In the genomic region with DNA sequence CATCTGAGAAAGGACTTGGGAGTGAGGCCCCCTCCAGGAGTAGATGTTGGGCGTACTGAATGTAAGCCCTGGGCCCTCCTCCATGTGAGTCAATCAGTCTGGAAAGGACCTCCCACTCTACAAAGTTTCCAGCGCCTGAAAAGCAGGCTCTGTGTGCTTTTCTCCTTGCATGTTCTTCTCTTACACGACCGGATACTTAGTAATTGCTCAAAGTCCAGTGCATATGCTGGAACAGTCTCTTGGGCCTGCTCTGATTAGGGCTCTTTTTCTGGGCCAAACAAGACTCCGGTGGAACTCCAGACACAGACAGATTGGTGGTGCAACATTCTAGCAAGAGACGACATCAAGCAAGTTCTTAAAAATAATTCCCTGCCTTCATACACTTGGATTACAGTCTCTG, we compare ENCODE assay signal across 2 cellular contexts.
A peak's percentile ranks its signal among the peaks of the same experiment; 100 is the strongest.
TF ChIP-seq lines count a peak whose summit lies in the region.

No MANE protein-coding gene starts in this region.

TF ChIP-seq in HepG2, 621 proteins besides CTCF, POLR2A, EP300 and RAD21:
- TF ChIP-seq KLF9 (CRISPR knock-in tag; IDR thresholded peaks at IDR 0.05; ENCODE audit: low read depth) (no peak), ZNF12 (CRISPR knock-in tag; IDR thresholded peaks at IDR 0.05) (peak; percentile 92), ZZZ3 (CRISPR knock-in tag; IDR thresholded peaks at IDR 0.05; ENCODE audit: borderline replicate concordance) (no peak), SAP130 (CRISPR knock-in tag; IDR thresholded peaks at IDR 0.05; ENCODE audit: low read depth) (0 out of 2 replicates have a peak, but pooled peaks have one; percentile 29), HNF4A (CRISPR knock-in tag; IDR thresholded peaks at IDR 0.05) (0 out of 2 replicates have a peak, but pooled peaks have one; percentile 20), ZNF331 (CRISPR knock-in tag; IDR thresholded peaks at IDR 0.05) (0 out of 2 replicates have a peak, but pooled peaks have one; percentile 29), U2AF1 (optimal IDR thresholded peaks at IDR 0.05; ENCODE audit: low read depth, low read length) (no peak), ZNF567 (CRISPR knock-in tag; IDR thresholded peaks at IDR 0.05; ENCODE audit: borderline replicate concordance) (no peak), RFX1 (IDR thresholded peaks at IDR 0.05) (no peak), SMAD3 (CRISPR knock-in tag; IDR thresholded peaks at IDR 0.05) (no peak), ZNF788 (CRISPR knock-in tag; IDR thresholded peaks at IDR 0.05; ENCODE audit: borderline replicate concordance) (no peak)
- TF ChIP-seq, protein P1, sequence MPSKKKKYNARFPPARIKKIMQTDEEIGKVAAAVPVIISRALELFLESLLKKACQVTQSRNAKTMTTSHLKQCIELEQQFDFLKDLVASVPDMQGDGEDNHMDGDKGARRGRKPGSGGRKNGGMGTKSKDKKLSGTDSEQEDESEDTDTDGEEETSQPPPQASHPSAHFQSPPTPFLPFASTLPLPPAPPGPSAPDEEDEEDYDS (CRISPR knock-in tag; IDR thresholded peaks at IDR 0.05) = 0 out of 2 replicates have a peak, but pooled peaks have one; percentile 21
- TF ChIP-seq, protein P2, sequence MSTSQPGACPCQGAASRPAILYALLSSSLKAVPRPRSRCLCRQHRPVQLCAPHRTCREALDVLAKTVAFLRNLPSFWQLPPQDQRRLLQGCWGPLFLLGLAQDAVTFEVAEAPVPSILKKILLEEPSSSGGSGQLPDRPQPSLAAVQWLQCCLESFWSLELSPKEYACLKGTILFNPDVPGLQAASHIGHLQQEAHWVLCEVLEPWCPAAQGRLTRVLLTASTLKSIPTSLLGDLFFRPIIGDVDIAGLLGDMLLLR (CRISPR knock-in tag; IDR thresholded peaks at IDR 0.05) = no peak

TF ChIP-seq in K562, 482 proteins besides CTCF, POLR2A, EP300 and RAD21:
- TF ChIP-seq PYGO2 (tag; IDR thresholded peaks at IDR 0.05) (no peak), SRSF7 (optimal IDR thresholded peaks at IDR 0.05; ENCODE audit: low read depth, low read length) (no peak), ZNF668 (CRISPR knock-in tag; IDR thresholded peaks at IDR 0.05) (no peak), BACH1 (tag; IDR thresholded peaks at IDR 0.05) (no peak), TAL1 (IDR thresholded peaks at IDR 0.05) (no peak), MEF2A (IDR thresholded peaks at IDR 0.05; ENCODE audit: control insufficient read depth, low read depth, low read length) (no peak), BRD4 (IDR thresholded peaks at IDR 0.05) (no peak), STAT5A (IDR thresholded peaks at IDR 0.05; ENCODE audit: borderline replicate concordance, low read length) (no peak), IFI16 (CRISPR knock-in tag; IDR thresholded peaks at IDR 0.05) (no peak)
- TF ChIP-seq, protein P3, sequence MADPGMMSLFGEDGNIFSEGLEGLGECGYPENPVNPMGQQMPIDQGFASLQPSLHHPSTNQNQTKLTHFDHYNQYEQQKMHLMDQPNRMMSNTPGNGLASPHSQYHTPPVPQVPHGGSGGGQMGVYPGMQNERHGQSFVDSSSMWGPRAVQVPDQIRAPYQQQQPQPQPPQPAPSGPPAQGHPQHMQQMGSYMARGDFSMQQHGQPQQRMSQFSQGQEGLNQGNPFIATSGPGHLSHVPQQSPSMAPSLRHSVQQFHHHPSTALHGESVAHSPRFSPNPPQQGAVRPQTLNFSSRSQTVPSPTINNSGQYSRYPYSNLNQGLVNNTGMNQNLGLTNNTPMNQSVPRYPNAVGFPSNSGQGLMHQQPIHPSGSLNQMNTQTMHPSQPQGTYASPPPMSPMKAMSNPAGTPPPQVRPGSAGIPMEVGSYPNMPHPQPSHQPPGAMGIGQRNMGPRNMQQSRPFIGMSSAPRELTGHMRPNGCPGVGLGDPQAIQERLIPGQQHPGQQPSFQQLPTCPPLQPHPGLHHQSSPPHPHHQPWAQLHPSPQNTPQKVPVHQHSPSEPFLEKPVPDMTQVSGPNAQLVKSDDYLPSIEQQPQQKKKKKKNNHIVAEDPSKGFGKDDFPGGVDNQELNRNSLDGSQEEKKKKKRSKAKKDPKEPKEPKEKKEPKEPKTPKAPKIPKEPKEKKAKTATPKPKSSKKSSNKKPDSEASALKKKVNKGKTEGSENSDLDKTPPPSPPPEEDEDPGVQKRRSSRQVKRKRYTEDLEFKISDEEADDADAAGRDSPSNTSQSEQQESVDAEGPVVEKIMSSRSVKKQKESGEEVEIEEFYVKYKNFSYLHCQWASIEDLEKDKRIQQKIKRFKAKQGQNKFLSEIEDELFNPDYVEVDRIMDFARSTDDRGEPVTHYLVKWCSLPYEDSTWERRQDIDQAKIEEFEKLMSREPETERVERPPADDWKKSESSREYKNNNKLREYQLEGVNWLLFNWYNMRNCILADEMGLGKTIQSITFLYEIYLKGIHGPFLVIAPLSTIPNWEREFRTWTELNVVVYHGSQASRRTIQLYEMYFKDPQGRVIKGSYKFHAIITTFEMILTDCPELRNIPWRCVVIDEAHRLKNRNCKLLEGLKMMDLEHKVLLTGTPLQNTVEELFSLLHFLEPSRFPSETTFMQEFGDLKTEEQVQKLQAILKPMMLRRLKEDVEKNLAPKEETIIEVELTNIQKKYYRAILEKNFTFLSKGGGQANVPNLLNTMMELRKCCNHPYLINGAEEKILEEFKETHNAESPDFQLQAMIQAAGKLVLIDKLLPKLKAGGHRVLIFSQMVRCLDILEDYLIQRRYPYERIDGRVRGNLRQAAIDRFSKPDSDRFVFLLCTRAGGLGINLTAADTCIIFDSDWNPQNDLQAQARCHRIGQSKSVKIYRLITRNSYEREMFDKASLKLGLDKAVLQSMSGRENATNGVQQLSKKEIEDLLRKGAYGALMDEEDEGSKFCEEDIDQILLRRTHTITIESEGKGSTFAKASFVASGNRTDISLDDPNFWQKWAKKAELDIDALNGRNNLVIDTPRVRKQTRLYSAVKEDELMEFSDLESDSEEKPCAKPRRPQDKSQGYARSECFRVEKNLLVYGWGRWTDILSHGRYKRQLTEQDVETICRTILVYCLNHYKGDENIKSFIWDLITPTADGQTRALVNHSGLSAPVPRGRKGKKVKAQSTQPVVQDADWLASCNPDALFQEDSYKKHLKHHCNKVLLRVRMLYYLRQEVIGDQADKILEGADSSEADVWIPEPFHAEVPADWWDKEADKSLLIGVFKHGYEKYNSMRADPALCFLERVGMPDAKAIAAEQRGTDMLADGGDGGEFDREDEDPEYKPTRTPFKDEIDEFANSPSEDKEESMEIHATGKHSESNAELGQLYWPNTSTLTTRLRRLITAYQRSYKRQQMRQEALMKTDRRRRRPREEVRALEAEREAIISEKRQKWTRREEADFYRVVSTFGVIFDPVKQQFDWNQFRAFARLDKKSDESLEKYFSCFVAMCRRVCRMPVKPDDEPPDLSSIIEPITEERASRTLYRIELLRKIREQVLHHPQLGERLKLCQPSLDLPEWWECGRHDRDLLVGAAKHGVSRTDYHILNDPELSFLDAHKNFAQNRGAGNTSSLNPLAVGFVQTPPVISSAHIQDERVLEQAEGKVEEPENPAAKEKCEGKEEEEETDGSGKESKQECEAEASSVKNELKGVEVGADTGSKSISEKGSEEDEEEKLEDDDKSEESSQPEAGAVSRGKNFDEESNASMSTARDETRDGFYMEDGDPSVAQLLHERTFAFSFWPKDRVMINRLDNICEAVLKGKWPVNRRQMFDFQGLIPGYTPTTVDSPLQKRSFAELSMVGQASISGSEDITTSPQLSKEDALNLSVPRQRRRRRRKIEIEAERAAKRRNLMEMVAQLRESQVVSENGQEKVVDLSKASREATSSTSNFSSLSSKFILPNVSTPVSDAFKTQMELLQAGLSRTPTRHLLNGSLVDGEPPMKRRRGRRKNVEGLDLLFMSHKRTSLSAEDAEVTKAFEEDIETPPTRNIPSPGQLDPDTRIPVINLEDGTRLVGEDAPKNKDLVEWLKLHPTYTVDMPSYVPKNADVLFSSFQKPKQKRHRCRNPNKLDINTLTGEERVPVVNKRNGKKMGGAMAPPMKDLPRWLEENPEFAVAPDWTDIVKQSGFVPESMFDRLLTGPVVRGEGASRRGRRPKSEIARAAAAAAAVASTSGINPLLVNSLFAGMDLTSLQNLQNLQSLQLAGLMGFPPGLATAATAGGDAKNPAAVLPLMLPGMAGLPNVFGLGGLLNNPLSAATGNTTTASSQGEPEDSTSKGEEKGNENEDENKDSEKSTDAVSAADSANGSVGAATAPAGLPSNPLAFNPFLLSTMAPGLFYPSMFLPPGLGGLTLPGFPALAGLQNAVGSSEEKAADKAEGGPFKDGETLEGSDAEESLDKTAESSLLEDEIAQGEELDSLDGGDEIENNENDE (IDR thresholded peaks at IDR 0.05; ENCODE audit: low read depth, low read length) = no peak
